ENCODE assay signal across 15 cellular contexts in the genomic region with DNA sequence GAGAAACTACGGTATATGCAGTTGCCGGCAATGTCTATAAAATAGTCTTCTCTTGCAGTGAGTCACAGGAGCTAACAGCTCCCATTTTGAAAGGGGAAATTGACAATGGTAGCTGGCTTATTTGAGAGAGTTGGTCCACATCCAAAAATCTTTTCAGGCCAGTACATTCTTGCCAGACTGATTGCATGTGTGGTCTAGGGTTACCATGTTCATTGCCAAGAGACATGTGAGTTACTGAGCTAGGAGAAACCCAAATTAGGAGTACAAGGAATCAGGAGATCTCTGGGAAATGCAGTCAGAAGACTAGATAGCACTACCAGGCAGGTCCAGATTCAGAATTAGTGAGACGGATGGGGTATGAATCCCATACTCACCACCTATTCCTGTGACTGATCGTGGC.
DNase-seq lines count a peak whose midpoint lies in the region; ATAC-seq, FAIRE-seq and TF ChIP-seq lines count a peak whose summit lies in the region.
"Had no signal": no experiment of that assay in that cellular context is flagged by ENCODE, and none has a peak within 500 bp of the region (broad histone marks: within the 10 kb centered on the region; RNA-seq: fewer than 3 reads in every experiment).

No MANE protein-coding gene starts in this region.

- no peak overlapping the region for H2BK5ac ChIP-seq in mesenchymal stem cell (ENCODE audit: low read depth, low read length, poor library complexity, severe bottlenecking)

- H3K4me1 ChIP-seq in gastrocnemius medialis (peaks cover 23 to 24% of the 10 kb centered on the region in 2 donors), mesenchymal stem cell (ENCODE audit: control insufficient read depth, insufficient read depth, low read depth, low read length) (no peaks in the 10 kb centered on the region)

- H3K18ac ChIP-seq in mesenchymal stem cell (ENCODE audit: low read depth in 1 of 2, low read length in 2 of 2) = no peak overlapping the region

- no peak overlapping the region for H2BK12ac ChIP-seq in mesenchymal stem cell (ENCODE audit: low read length in 2 of 2)

- TF ChIP-seq POLR2A in GM12891 (IDR thresholded peaks at IDR 0.05; ENCODE audit: low read depth, low read length) (no peak), gastrocnemius medialis (IDR thresholded peaks at IDR 0.05) (no peak)

- ATAC-seq in gastrocnemius medialis = peak; percentile 96
- no peak for ATAC-seq in stimulated activated naive CD8-positive, alpha-beta T cell treated with anti-CD3 and anti-CD28 coated beads, Interleukin-15, Interleukin-2, amounts not matched to agents 100 U/mL and 50 U/mL, for 24 hours
- no peak for ATAC-seq in HG02759 (IDR thresholded peaks at IDR 0.05; ENCODE audit: unreplicated experiment)

- H2AK5ac ChIP-seq in mesenchymal stem cell (ENCODE audit: low read length, severe bottlenecking) = no peak overlapping the region

- H3K27me3 ChIP-seq in gastrocnemius medialis (no peaks in the 10 kb centered on the region), mesenchymal stem cell (ENCODE audit: control insufficient read depth in 1 of 2, insufficient read depth in 1 of 2, low read length in 2 of 2) (no peaks in the 10 kb centered on the region)
- H3K27me3 ChIP-seq: esophagus muscularis mucosa had no signal

- no peak overlapping the region for H3K4ac ChIP-seq in mesenchymal stem cell (ENCODE audit: low read depth in 1 of 2, low read length in 2 of 2)

- H3K79me1 ChIP-seq in mesenchymal stem cell (replicated peaks; ENCODE audit: low read length, poor library complexity, severe bottlenecking) = peaks cover 1% of the 10 kb centered on the region

- H4K91ac ChIP-seq in mesenchymal stem cell (ENCODE audit: low read length) = no peak overlapping the region

- no peak for TF ChIP-seq CTCF in gastrocnemius medialis (IDR thresholded peaks at IDR 0.05 in 4 of 5, conservative IDR thresholded peaks at IDR 0.05 in 1 of 5)

- no peak overlapping the region for H2BK120ac ChIP-seq in mesenchymal stem cell (ENCODE audit: low read depth, low read length)

- intact Hi-C loops in gastrocnemius medialis (cut with DNase I; ENCODE audit: low total_unique reads) = loop anchor here (1.0 to 5.0 kb wide), 3 partner anchors 37 to 364 kb away; no protein-coding TSS in a partner anchor

- H4K8ac ChIP-seq in mesenchymal stem cell (ENCODE audit: low read length) = no peak overlapping the region

- no peak overlapping the region for H3K9ac ChIP-seq in mesenchymal stem cell (ENCODE audit: low read length)

- H3K4me3 ChIP-seq in gastrocnemius medialis (no peak overlapping the region), mesenchymal stem cell (ENCODE audit: insufficient read depth in 1 of 2, low read depth in 1 of 2, low read length in 2 of 2) (no peak overlapping the region)
- H3K4me3 ChIP-seq: esophagus muscularis mucosa, lung, SK-N-MC, skin epidermis had no signal

- over 99% methylated on average over 4 of the region's 4 CpGs for WGBS in mesenchymal stem cell

- no peak overlapping the region for H2BK15ac ChIP-seq in mesenchymal stem cell (ENCODE audit: low read depth, poor library complexity, severe bottlenecking)

- H3K14ac ChIP-seq in mesenchymal stem cell (ENCODE audit: low read length in 2 of 2) = no peak overlapping the region

- no peak overlapping the region for H2AFZ ChIP-seq in mesenchymal stem cell (ENCODE audit: low read depth, low read length)

- H3K27ac ChIP-seq in gastrocnemius medialis (peak overlapping the region; percentile 68 to 84 (median 76)), mesenchymal stem cell (ENCODE audit: low read length, poor library complexity, severe bottlenecking) (no peak overlapping the region)
- H3K27ac ChIP-seq: esophagus muscularis mucosa, SK-N-MC, skin epidermis had no signal

- H3K36me3 ChIP-seq in gastrocnemius medialis (no peaks in the 10 kb centered on the region), mesenchymal stem cell (ENCODE audit: control insufficient read depth in 1 of 2, insufficient read depth in 2 of 2, low read depth in 1 of 2, low read length in 2 of 2) (no peaks in the 10 kb centered on the region)
- H3K36me3 ChIP-seq: esophagus muscularis mucosa had no signal

- DNase-seq in GM12891 (ENCODE audit: insufficient read length, low spot score) (no peak), NCI-H2107 treated with DMSO at 0.1 percent for 48 hours (lab: John Stamatoyannopoulos, UW; ENCODE audit: unreplicated experiment) (peak; percentile 66), dermis blood vessel endothelial cell (peak; percentile 35), gastrocnemius medialis (peak; percentile 58 to 71), hippocampal formation (lab: John Stamatoyannopoulos, UW) (no peak), mesenchymal stem cell (no peak)
- no peak for DNase-seq in stimulated activated naive CD8-positive, alpha-beta T cell treated with anti-CD3 and anti-CD28 coated beads, Interleukin-15, Interleukin-2, amounts not matched to agents 100 U/mL and 50 U/mL, for 24 hours
- DNase-seq: activated CD4-positive, alpha-beta T cell treated with anti-CD3 and anti-CD28 coated beads, Interleukin-2, amount 50 U/mL, for 48 hours; activated naive CD8-positive, alpha-beta T cell treated with anti-CD3 and anti-CD28 coated beads, Interleukin-2, amount 10 ng/mL, durations not matched to agents 7 days and 5 days had no signal

- FAIRE-seq in GM12891 (lab: Jason Lieb, UNC) = peak; percentile 56
- FAIRE-seq: H1 had no signal

- no peak overlapping the region for H3K4me2 ChIP-seq in mesenchymal stem cell (ENCODE audit: low read length, poor library complexity, severe bottlenecking)

- H3K23ac ChIP-seq in mesenchymal stem cell (ENCODE audit: low read length in 2 of 2) = no peak overlapping the region

- in situ Hi-C loops in gastrocnemius medialis (cut with MboI; ENCODE audit: low sequenced_read_pairs in 4 of 4) = loop anchor here in 1 of 4 donors (10.0 kb wide), 1 partner anchor 112 kb away; no protein-coding TSS in a partner anchor

- H3K9me3 ChIP-seq in gastrocnemius medialis = no peaks in the 10 kb centered on the region
- H3K9me3 ChIP-seq in mesenchymal stem cell (ENCODE audit: control insufficient read depth, low read length) = no peaks in the 10 kb centered on the region

TF ChIP-seq in GM12891, 5 proteins besides CTCF, POLR2A, EP300 and RAD21:
- TF ChIP-seq SPI1 (IDR thresholded peaks at IDR 0.05; ENCODE audit: low read depth, low read length) (no peak), PAX5 (IDR thresholded peaks at IDR 0.05; ENCODE audit: insufficient read depth, low read length, severe bottlenecking) (no peak), POU2F2 (IDR thresholded peaks at IDR 0.05; ENCODE audit: low read depth, low read length) (no peak), TAF1 (IDR thresholded peaks at IDR 0.05; ENCODE audit: low read depth, low read length) (no peak), POLR2AphosphoS5 (IDR thresholded peaks at IDR 0.05; ENCODE audit: low read depth, low read length) (no peak)

Comparison
In these comparisons a context has a peak if more than half of its experiments do, and no peak if none do; other contexts are left out.
1. DNase-seq: peak in NCI-H2107 treated with DMSO at 0.1 percent for 48 hours (single experiment), dermis blood vessel endothelial cell (single experiment) and gastrocnemius medialis (2 of 2); none in GM12891 (single experiment), hippocampal formation (0 of 2), stimulated activated naive CD8-positive, alpha-beta T cell treated with anti-CD3 and anti-CD28 coated beads, Interleukin-15, Interleukin-2, amounts not matched to agents 100 U/mL and 50 U/mL, for 24 hours (single experiment) and mesenchymal stem cell (single experiment).
2. ATAC-seq: peak in gastrocnemius medialis (2 of 2); none in stimulated activated naive CD8-positive, alpha-beta T cell treated with anti-CD3 and anti-CD28 coated beads, Interleukin-15, Interleukin-2, amounts not matched to agents 100 U/mL and 50 U/mL, for 24 hours (single experiment) and HG02759 (single experiment).